In the genomic region with DNA sequence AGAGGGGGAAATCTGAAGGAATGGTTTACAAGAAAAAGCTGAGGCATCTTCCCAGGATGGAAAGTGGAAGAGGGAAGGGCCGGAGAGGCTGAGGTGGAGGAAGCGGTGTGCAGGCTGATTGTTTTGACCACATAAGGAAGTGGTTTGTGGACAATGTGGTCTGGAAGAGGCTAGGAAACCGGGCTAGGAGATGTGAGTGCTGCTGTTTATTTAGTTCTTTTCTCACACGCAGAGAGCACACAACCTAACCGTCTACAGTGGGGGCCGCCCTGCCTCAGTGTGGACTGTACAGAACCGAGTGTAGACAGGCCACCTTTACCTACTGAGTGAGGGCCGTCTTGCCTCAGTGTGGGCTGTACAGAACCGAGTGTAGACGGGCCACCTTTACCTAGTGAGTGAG, we compare ENCODE assay signal across 12 cellular contexts.
A peak's percentile ranks its signal among the peaks of the same experiment; 100 is the strongest.
DNase-seq lines count a peak whose midpoint lies in the region; ATAC-seq and TF ChIP-seq lines count a peak whose summit lies in the region.
"Had no signal": no experiment of that assay in that cellular context is flagged by ENCODE, and none has a peak within 500 bp of the region (broad histone marks: within the 10 kb centered on the region; RNA-seq: fewer than 3 reads in every experiment).

No MANE protein-coding gene starts in this region.

- H3K27me3 ChIP-seq in CD4-positive, alpha-beta memory T cell (ENCODE audit: insufficient read depth, low read length) = peaks cover 6% of the 10 kb centered on the region
- no peaks in the 10 kb centered on the region for H3K27me3 ChIP-seq in testis
- H3K27me3 ChIP-seq: right lobe of liver had no signal

- no peak overlapping the region for H3K4me3 ChIP-seq in CD4-positive, alpha-beta memory T cell (ENCODE audit: low read length in 2 of 2)
- H3K4me3 ChIP-seq in testis = no peak overlapping the region
- H3K4me3 ChIP-seq: right lobe of liver had no signal

- CTCF ChIA-PET in CD4-positive, alpha-beta memory T cell (lab: Charles Lee; ENCODE audit: partially characterized antibody) = no interaction called here
- CTCF ChIA-PET in activated CD8-positive, alpha-beta T cell treated with anti-CD3 and anti-CD28 coated beads for 36 hours (lab: Charles Lee) = no interaction called here

- peak; percentile 61 for ATAC-seq in activated CD8-positive, alpha-beta T cell treated with anti-CD3 and anti-CD28 coated beads for 36 hours
- no peak for ATAC-seq in left lobe of liver
- no peak for ATAC-seq in HG03025 (IDR thresholded peaks at IDR 0.05; ENCODE audit: low FRiP score, unreplicated experiment)
- ATAC-seq: right lobe of liver had no signal

- intact Hi-C loops in CD4-positive, alpha-beta memory T cell (cut with micrococcal nuclease) = no loop called here
- intact Hi-C loops in activated CD8-positive, alpha-beta T cell treated with anti-CD3 and anti-CD28 coated beads for 36 hours (cut with micrococcal nuclease) = no loop called here
- intact Hi-C loops in testis (cut with DNase I; ENCODE audit: low total_unique reads) = no loop called here

- peak overlapping the region in 5 of 8 donors; percentile 19 to 52 (median 40) for H3K4me3 Mint-ChIP-seq in CD4-positive, alpha-beta memory T cell
- H3K4me3 Mint-ChIP-seq in activated CD8-positive, alpha-beta T cell treated with anti-CD3 and anti-CD28 coated beads for 36 hours = no peak overlapping the region

- no peak overlapping the region for H3K27ac Mint-ChIP-seq in CD4-positive, alpha-beta memory T cell
- no peak overlapping the region for H3K27ac Mint-ChIP-seq in activated CD8-positive, alpha-beta T cell treated with anti-CD3 and anti-CD28 coated beads for 36 hours

- H3K27ac ChIP-seq in CD4-positive, alpha-beta memory T cell (ENCODE audit: low read depth, low read length) = no peak overlapping the region
- no peak overlapping the region for H3K27ac ChIP-seq in testis
- H3K27ac ChIP-seq: right lobe of liver had no signal

- peaks cover 4 to 41% (median 13%) of the 10 kb centered on the region in 4 donors for H3K4me1 Mint-ChIP-seq in CD4-positive, alpha-beta memory T cell
- peaks cover 12% of the 10 kb centered on the region for H3K4me1 Mint-ChIP-seq in activated CD8-positive, alpha-beta T cell treated with anti-CD3 and anti-CD28 coated beads for 36 hours (ENCODE audit: low read depth)

- H3K9me3 Mint-ChIP-seq in CD4-positive, alpha-beta memory T cell = peaks cover 0 to 4% (median 2%) of the 10 kb centered on the region in 8 donors
- no peaks in the 10 kb centered on the region for H3K9me3 Mint-ChIP-seq in activated CD8-positive, alpha-beta T cell treated with anti-CD3 and anti-CD28 coated beads for 36 hours

- no peaks in the 10 kb centered on the region for H3K36me3 Mint-ChIP-seq in CD4-positive, alpha-beta memory T cell
- no peaks in the 10 kb centered on the region for H3K36me3 Mint-ChIP-seq in activated CD8-positive, alpha-beta T cell treated with anti-CD3 and anti-CD28 coated beads for 36 hours (ENCODE audit: low read depth)

- no peak for TF ChIP-seq CTCF in activated CD8-positive, alpha-beta T cell treated with anti-CD3 and anti-CD28 coated beads for 36 hours (IDR thresholded peaks at IDR 0.05)
- TF ChIP-seq CTCF in testis (IDR thresholded peaks at IDR 0.05) = no peak

- no peaks in the 10 kb centered on the region for H3K36me3 ChIP-seq in CD4-positive, alpha-beta memory T cell (ENCODE audit: insufficient read depth, low read length)
- no peaks in the 10 kb centered on the region for H3K36me3 ChIP-seq in testis (ENCODE audit: low read depth, missing control alignments)
- H3K36me3 ChIP-seq: right lobe of liver had no signal

- no peak for TF ChIP-seq POLR2A in testis (IDR thresholded peaks at IDR 0.05)

- 79 to 85% methylated on average over 7 to 10 of the region's 10 CpGs for WGBS in testis, 2 donors

- peaks cover 4% of the 10 kb centered on the region for H3K4me1 ChIP-seq in CD4-positive, alpha-beta memory T cell (ENCODE audit: insufficient read depth, low read length)
- H3K4me1 ChIP-seq in testis = no peaks in the 10 kb centered on the region

- POLR2A ChIA-PET in CD4-positive, alpha-beta memory T cell (lab: Charles Lee; ENCODE audit: partially characterized antibody) = no interaction called here
- POLR2A ChIA-PET in activated CD8-positive, alpha-beta T cell treated with anti-CD3 and anti-CD28 coated beads for 36 hours (lab: Charles Lee) = no interaction called here

- H3K9me3 ChIP-seq in CD4-positive, alpha-beta memory T cell (ENCODE audit: control insufficient read depth in 1 of 2, low read length in 2 of 2) = no peaks in the 10 kb centered on the region
- H3K9me3 ChIP-seq in testis = no peaks in the 10 kb centered on the region
- H3K9me3 ChIP-seq: right lobe of liver had no signal

- peaks cover 11 to 14% of the 10 kb centered on the region in 2 donors for H3K27me3 Mint-ChIP-seq in CD4-positive, alpha-beta memory T cell
- H3K27me3 Mint-ChIP-seq in activated CD8-positive, alpha-beta T cell treated with anti-CD3 and anti-CD28 coated beads for 36 hours = peaks cover 35% of the 10 kb centered on the region

- DNase-seq in CD4-positive, alpha-beta memory T cell = no peak
- DNase-seq in KG1 (lab: John Stamatoyannopoulos, UW) (peak; percentile 75), left lobe of liver (ENCODE audit: low spot score) (peak; percentile 21), testis (no peak), HuH-7.5 (ENCODE audit: low spot score) (no peak)
- DNase-seq in activated CD8-positive, alpha-beta T cell treated with anti-CD3 and anti-CD28 coated beads for 36 hours = peak; percentile 15
- no peak for DNase-seq in stimulated activated CD4-positive, alpha-beta T cell treated with anti-CD3 and anti-CD28 coated beads, Interleukin-1b, Interleukin-23, amount 100 ng/mL, for 48 hours
- DNase-seq: effector CD4-positive, alpha-beta T cell; mesenchymal stem cell; NCI-H510A had no signal

Comparison
In these comparisons a context has a peak if more than half of its experiments do, and no peak if none do; other contexts are left out.
1. DNase-seq: peak in KG1 (single experiment), activated CD8-positive, alpha-beta T cell treated with anti-CD3 and anti-CD28 coated beads for 36 hours (single experiment) and left lobe of liver (single experiment); none in CD4-positive, alpha-beta memory T cell (0 of 5), testis (single experiment), HuH-7.5 (single experiment) and stimulated activated CD4-positive, alpha-beta T cell treated with anti-CD3 and anti-CD28 coated beads, Interleukin-1b, Interleukin-23, amount 100 ng/mL, for 48 hours (single experiment).